8 cellular contexts compared by ENCODE assay signal in genomic region chr17:39199986-39200879, GRCh38. TPM values are rescaled to one million over a fixed set of nuclear protein-coding genes. Genes with fewer than 3 reads are reported as not detected.
DNase-seq lines count a peak whose midpoint lies in the region; ATAC-seq and TF ChIP-seq lines count a peak whose summit lies in the region.

RPL19 (plus strand) TSS chr17:39200283; CDS start chr17:39200345, 62 bp downstream.

- peak; percentile 97 for DNase-seq in GM12865 (ENCODE audit: low read depth)
- DNase-seq in NCI-H146 treated with DMSO at 0.1 percent for 48 hours (lab: John Stamatoyannopoulos, UW; ENCODE audit: unreplicated experiment) = peak; percentile 95
- peak; percentile 70 to 91 (median 80) for DNase-seq in T-helper 1 cell
- peak; percentile 90 to 94 (median 91) for DNase-seq in heart left ventricle
- DNase-seq in pons (ENCODE audit: low spot score) = peak; percentile 97
- peak; percentile 91 for DNase-seq in transverse colon

- H3K27ac ChIP-seq in adipose tissue (ENCODE audit: low read depth, low read length) (peak within 1 kb of the TSS; percentile 84), heart left ventricle (peak within 1 kb of the TSS; percentile 92 to 100 (median 98)), transverse colon (peak within 1 kb of the TSS; percentile 85 to 98 (median 96))

- peak within 1 kb of the TSS; percentile 87 for H3K4me3 ChIP-seq in GM12865 (ENCODE audit: low read depth, low read length)
- peak within 1 kb of the TSS; percentile 71 to 99 (median 82) for H3K4me3 ChIP-seq in heart left ventricle
- H3K4me3 ChIP-seq in transverse colon = peak within 1 kb of the TSS; percentile 64 to 97 (median 85)

- TF ChIP-seq EP300 in transverse colon (IDR thresholded peaks at IDR 0.05; ENCODE audit: low read depth) = no peak

- H3K36me3 ChIP-seq in heart left ventricle = peaks cover 11 to 43% (median 41%) of the 10 kb centered on the region in 9 donors
- H3K36me3 ChIP-seq in transverse colon = peaks cover 0 to 39% (median 19%) of the 10 kb centered on the region in 4 donors

- in situ Hi-C loops in transverse colon (cut with MboI; ENCODE audit: low pct_ligation_motif_present in 1 of 4, low pct_unique_long_range_greater_than_20kb in 1 of 4, low sequenced_read_pairs in 3 of 4) = no loop called here

- H3K27me3 ChIP-seq in heart left ventricle (no peaks in the 10 kb centered on the region), transverse colon (no peaks in the 10 kb centered on the region)

- intact Hi-C loops in heart left ventricle (cut with DNase I) = loop anchor here in 1 of 10 donors (1.0 kb wide), 1 partner anchor 33 kb away; no protein-coding TSS in a partner anchor
- intact Hi-C loops in transverse colon (cut with DNase I; ENCODE audit: low total_unique reads) = no loop called here

- WGBS in adipose tissue, 3 donors = 0 to 1% (median 1%) methylated on average over 54 to 56 of the region's 56 CpGs
- 0% methylated on average over 28 to 56 of the region's 56 CpGs for WGBS in heart left ventricle, 4 donors
- WGBS in transverse colon (ENCODE audit: low coverage in 1 of 2), 2 donors = 0 to 1% methylated on average over 13 to 56 of the region's 56 CpGs

- TF ChIP-seq POLR2A in heart left ventricle (IDR thresholded peaks at IDR 0.05) (peak in 1 of 2 donors; percentile 54), transverse colon (IDR thresholded peaks at IDR 0.05) (peak; percentile 82)

- H3K4me1 ChIP-seq in heart left ventricle = peaks cover 0 to 52% (median 29%) of the 10 kb centered on the region in 12 donors
- H3K4me1 ChIP-seq in transverse colon = peaks cover 23 to 55% (median 40%) of the 10 kb centered on the region in 4 donors

- H3K9me3 ChIP-seq in heart left ventricle (no peaks in the 10 kb centered on the region), transverse colon (no peaks in the 10 kb centered on the region)

- ATAC-seq in HG02798 (IDR thresholded peaks at IDR 0.05; ENCODE audit: poor library complexity, unreplicated experiment) (peak; percentile 76), heart left ventricle (peak; percentile 70 to 92 (median 84))

- TF ChIP-seq CTCF in GM12865 (IDR thresholded peaks at IDR 0.05; ENCODE audit: insufficient read depth, low read depth, low read length, missing control alignments) (no peak), heart left ventricle (IDR thresholded peaks at IDR 0.05) (no peak), transverse colon (IDR thresholded peaks at IDR 0.05) (peak in 1 of 5 experiments; percentile 27)

RNA-seq across cellular contexts. Expression of gene RPL19, which starts in this region (rescaled TPM):
- polyA plus RNA-seq in adipose tissue = 1,000 to 10,000 TPM; 2,235 to 3,735 (median 3,189) TPM
- 1,000 to 10,000 TPM in 6 of 9 donors, 100 to 1,000 TPM in 3; 836 to 1,525 (median 1,097) TPM for total RNA-seq in heart left ventricle
- 1,000 to 10,000 TPM; 1,669 to 2,599 TPM for polyA plus RNA-seq in heart left ventricle
- total RNA-seq in transverse colon = 1,000 to 10,000 TPM; 1,146 to 2,715 (median 2,002) TPM

Comparison
In these comparisons a context has a peak if more than half of its experiments do, and no peak if none do; other contexts are left out.
1. Peak in every context shown above with its lines: DNase-seq, ATAC-seq, H3K4me3 ChIP-seq and H3K27ac ChIP-seq.